In genomic region chr16:57096192-57096591, GRCh38 we compare ENCODE assay signal across 29 cellular contexts.
"Had no signal": no experiment of that assay in that cellular context is flagged by ENCODE, and none has a peak within 500 bp of the region (broad histone marks: within the 10 kb centered on the region; RNA-seq: fewer than 3 reads in every experiment).

No MANE protein-coding gene starts in this region.

- H3K27ac Mint-ChIP-seq: memory B cell; natural killer cell treated with Interleukin-12 subunit alpha and Interleukin-12 subunit beta and Interleukin-15 and Interleukin-18, amount 100 ng/mL, for 72 hours; progenitor cell of endocrine pancreas; stimulated activated memory B cell treated with anti-CD40 and anti-IgM and Interleukin-4, amounts not matched to agents 10 μg/mL and 1 μg/mL and 100 μg/mL, for 72 hours; stimulated activated naive CD8-positive, alpha-beta T cell treated with anti-CD3 and anti-CD28 coated beads, Interleukin-15, amount 100 ng/mL, for 72 hours had no signal

- H3K36me3 Mint-ChIP-seq: memory B cell; natural killer cell treated with Interleukin-12 subunit alpha and Interleukin-12 subunit beta and Interleukin-15 and Interleukin-18, amount 100 ng/mL, for 72 hours; stimulated activated memory B cell treated with anti-CD40 and anti-IgM and Interleukin-4, amounts not matched to agents 10 μg/mL and 1 μg/mL and 100 μg/mL, for 72 hours had no signal

- H3K27ac ChIP-seq: left lung, ovary, right atrium auricular region, right lobe of liver, testis, thyroid gland, transverse colon, upper lobe of right lung had no signal

- H3K9me3 ChIP-seq: left lung, mucosa of descending colon, ovary, right atrium auricular region, right lobe of liver, testis, thyroid gland, transverse colon, upper lobe of right lung had no signal

- H3K4me1 ChIP-seq: right lobe of liver had no signal

- DNase-seq: head of caudate nucleus; hippocampal formation; left colon; left lung; midbrain; mucosa of descending colon; naive thymus-derived CD4-positive, alpha-beta T cell; occipital lobe; ovary; right lobe of liver; stimulated activated CD4-positive, alpha-beta T cell treated with anti-CD3 and anti-CD28 coated beads, Interleukin-1b, Interleukin-23, amount 100 ng/mL, for 48 hours; stimulated activated CD4-positive, alpha-beta T cell treated with anti-CD3 and anti-CD28 coated beads, Interleukin-2, amount 100 ng/mL, for 48 hours; stimulated activated CD4-positive, alpha-beta T cell treated with anti-CD3 and anti-CD28 coated beads, Interleukin-4, amount 100 ng/mL, for 4 hours; stimulated activated CD8-positive, alpha-beta memory T cell treated with anti-CD3 and anti-CD28 coated beads, Interleukin-4, amount 100 ng/mL, for 48 hours; stimulated activated naive CD4-positive, alpha-beta T cell treated with Interleukin-2 at 50 U/mL for 16 hours; stimulated activated naive CD8-positive, alpha-beta T cell treated with anti-CD3 and anti-CD28 coated beads, Interleukin-15, amount 100 ng/mL, for 72 hours; substantia nigra; testis; thyroid gland; transverse colon; upper lobe of right lung had no signal

- H3K4me3 ChIP-seq: left lung, mucosa of descending colon, ovary, right atrium auricular region, right lobe of liver, smooth muscle cell, testis, thyroid gland, transverse colon, upper lobe of right lung had no signal

- H3K27me3 ChIP-seq: left lung, ovary, right atrium auricular region, right lobe of liver, testis, thyroid gland, transverse colon, upper lobe of right lung had no signal

- H3K36me3 ChIP-seq: left lung, ovary, right atrium auricular region, right lobe of liver, thyroid gland, transverse colon, upper lobe of right lung had no signal

- H3K4me3 Mint-ChIP-seq: memory B cell; natural killer cell treated with Interleukin-12 subunit alpha and Interleukin-12 subunit beta and Interleukin-15 and Interleukin-18, amount 100 ng/mL, for 72 hours; stimulated activated memory B cell treated with anti-CD40 and anti-IgM and Interleukin-4, amounts not matched to agents 10 μg/mL and 1 μg/mL and 100 μg/mL, for 72 hours; stimulated activated naive CD8-positive, alpha-beta T cell treated with anti-CD3 and anti-CD28 coated beads, Interleukin-15, amount 100 ng/mL, for 72 hours had no signal

- H3K4me2 ChIP-seq: smooth muscle cell had no signal

- H3K9me3 Mint-ChIP-seq: memory B cell; natural killer cell treated with Interleukin-12 subunit alpha and Interleukin-12 subunit beta and Interleukin-15 and Interleukin-18, amount 100 ng/mL, for 72 hours; stimulated activated memory B cell treated with anti-CD40 and anti-IgM and Interleukin-4, amounts not matched to agents 10 μg/mL and 1 μg/mL and 100 μg/mL, for 72 hours; stimulated activated naive CD8-positive, alpha-beta T cell treated with anti-CD3 and anti-CD28 coated beads, Interleukin-15, amount 100 ng/mL, for 72 hours had no signal

- ATAC-seq: left colon; left lung; mucosa of descending colon; naive thymus-derived CD4-positive, alpha-beta T cell; natural killer cell treated with Interleukin-12 subunit alpha and Interleukin-12 subunit beta and Interleukin-15 and Interleukin-18, amount 100 ng/mL, for 72 hours; right lobe of liver; stimulated activated memory B cell treated with anti-CD40 and anti-IgM and Interleukin-4, amounts not matched to agents 10 μg/mL and 1 μg/mL and 100 μg/mL, for 72 hours; stimulated activated naive CD8-positive, alpha-beta T cell treated with anti-CD3 and anti-CD28 coated beads, Interleukin-15, amount 100 ng/mL, for 72 hours; upper lobe of right lung had no signal

- FAIRE-seq: keratinocyte, urothelium cell line had no signal
